In genomic region chr18:43420950-43421349, GRCh38 we compare ENCODE assay signal across 1 cellular context.
TF ChIP-seq lines count a peak whose summit lies in the region.

No MANE protein-coding gene starts in this region.

TF ChIP-seq in WTC11, 78 proteins besides CTCF, POLR2A, EP300 and RAD21 (continued from another document):
- TF ChIP-seq, protein P1, sequence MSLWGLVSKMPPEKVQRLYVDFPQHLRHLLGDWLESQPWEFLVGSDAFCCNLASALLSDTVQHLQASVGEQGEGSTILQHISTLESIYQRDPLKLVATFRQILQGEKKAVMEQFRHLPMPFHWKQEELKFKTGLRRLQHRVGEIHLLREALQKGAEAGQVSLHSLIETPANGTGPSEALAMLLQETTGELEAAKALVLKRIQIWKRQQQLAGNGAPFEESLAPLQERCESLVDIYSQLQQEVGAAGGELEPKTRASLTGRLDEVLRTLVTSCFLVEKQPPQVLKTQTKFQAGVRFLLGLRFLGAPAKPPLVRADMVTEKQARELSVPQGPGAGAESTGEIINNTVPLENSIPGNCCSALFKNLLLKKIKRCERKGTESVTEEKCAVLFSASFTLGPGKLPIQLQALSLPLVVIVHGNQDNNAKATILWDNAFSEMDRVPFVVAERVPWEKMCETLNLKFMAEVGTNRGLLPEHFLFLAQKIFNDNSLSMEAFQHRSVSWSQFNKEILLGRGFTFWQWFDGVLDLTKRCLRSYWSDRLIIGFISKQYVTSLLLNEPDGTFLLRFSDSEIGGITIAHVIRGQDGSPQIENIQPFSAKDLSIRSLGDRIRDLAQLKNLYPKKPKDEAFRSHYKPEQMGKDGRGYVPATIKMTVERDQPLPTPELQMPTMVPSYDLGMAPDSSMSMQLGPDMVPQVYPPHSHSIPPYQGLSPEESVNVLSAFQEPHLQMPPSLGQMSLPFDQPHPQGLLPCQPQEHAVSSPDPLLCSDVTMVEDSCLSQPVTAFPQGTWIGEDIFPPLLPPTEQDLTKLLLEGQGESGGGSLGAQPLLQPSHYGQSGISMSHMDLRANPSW (CRISPR knock-in tag; conservative IDR thresholded peaks at IDR 0.05; ENCODE audit: low read depth) = no peak
- TF ChIP-seq, protein P2, sequence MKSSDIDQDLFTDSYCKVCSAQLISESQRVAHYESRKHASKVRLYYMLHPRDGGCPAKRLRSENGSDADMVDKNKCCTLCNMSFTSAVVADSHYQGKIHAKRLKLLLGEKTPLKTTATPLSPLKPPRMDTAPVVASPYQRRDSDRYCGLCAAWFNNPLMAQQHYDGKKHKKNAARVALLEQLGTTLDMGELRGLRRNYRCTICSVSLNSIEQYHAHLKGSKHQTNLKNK (CRISPR knock-in tag; IDR thresholded peaks at IDR 0.05) = no peak
- TF ChIP-seq ZNF671 (CRISPR knock-in tag; IDR thresholded peaks at IDR 0.05) (no peak), GRHL2 (CRISPR knock-in tag; IDR thresholded peaks at IDR 0.05; ENCODE audit: insufficient replicate concordance, severe bottlenecking) (no peak), TCF7 (CRISPR knock-in tag; IDR thresholded peaks at IDR 0.05; ENCODE audit: low read depth) (no peak)
- TF ChIP-seq, protein P3, sequence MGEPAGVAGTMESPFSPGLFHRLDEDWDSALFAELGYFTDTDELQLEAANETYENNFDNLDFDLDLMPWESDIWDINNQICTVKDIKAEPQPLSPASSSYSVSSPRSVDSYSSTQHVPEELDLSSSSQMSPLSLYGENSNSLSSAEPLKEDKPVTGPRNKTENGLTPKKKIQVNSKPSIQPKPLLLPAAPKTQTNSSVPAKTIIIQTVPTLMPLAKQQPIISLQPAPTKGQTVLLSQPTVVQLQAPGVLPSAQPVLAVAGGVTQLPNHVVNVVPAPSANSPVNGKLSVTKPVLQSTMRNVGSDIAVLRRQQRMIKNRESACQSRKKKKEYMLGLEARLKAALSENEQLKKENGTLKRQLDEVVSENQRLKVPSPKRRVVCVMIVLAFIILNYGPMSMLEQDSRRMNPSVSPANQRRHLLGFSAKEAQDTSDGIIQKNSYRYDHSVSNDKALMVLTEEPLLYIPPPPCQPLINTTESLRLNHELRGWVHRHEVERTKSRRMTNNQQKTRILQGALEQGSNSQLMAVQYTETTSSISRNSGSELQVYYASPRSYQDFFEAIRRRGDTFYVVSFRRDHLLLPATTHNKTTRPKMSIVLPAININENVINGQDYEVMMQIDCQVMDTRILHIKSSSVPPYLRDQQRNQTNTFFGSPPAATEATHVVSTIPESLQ (CRISPR knock-in tag; IDR thresholded peaks at IDR 0.05) = no peak
